ENCODE assay signal across 17 cellular contexts in genomic region chr3:47035645-47036044, GRCh38. TPM values are rescaled to one million over a fixed set of nuclear protein-coding genes. Genes with fewer than 3 reads are reported as not detected.
DNase-seq lines count a peak whose midpoint lies in the region; ATAC-seq and TF ChIP-seq lines count a peak whose summit lies in the region.
"Had no signal": no experiment of that assay in that cellular context is flagged by ENCODE, and none has a peak within 500 bp of the region (broad histone marks: within the 10 kb centered on the region; RNA-seq: fewer than 3 reads in every experiment).

No MANE protein-coding gene starts in this region.

- no peaks in the 10 kb centered on the region for H3K4me1 Mint-ChIP-seq in Caco-2 (ENCODE audit: low read depth, unreplicated experiment)
- peaks cover 14 to 56% (median 32%) of the 10 kb centered on the region in 4 donors for H3K4me1 Mint-ChIP-seq in naive thymus-derived CD8-positive, alpha-beta T cell

- no peaks in the 10 kb centered on the region for H3K9me2 ChIP-seq in PC-9 (ENCODE audit: insufficient read depth)

- no peaks in the 10 kb centered on the region for H3K9me3 ChIP-seq in Caco-2
- no peaks in the 10 kb centered on the region for H3K9me3 ChIP-seq in SK-N-MC (ENCODE audit: low read depth, low read length)
- no peaks in the 10 kb centered on the region for H3K9me3 ChIP-seq in PC-9 (ENCODE audit: insufficient read depth, low read depth)
- H3K9me3 ChIP-seq: BE2C, breast epithelium had no signal

- H4K20me1 ChIP-seq in PC-9 (ENCODE audit: insufficient read depth): no peaks in the 10 kb centered on the region

- no peak overlapping the region for H2AFZ ChIP-seq in PC-9

- no peaks in the 10 kb centered on the region; the same call in 1 of the 2 replicates for H3K4me1 ChIP-seq in Caco-2
- no peaks in the 10 kb centered on the region for H3K4me1 ChIP-seq in PC-9 (replicated peaks; ENCODE audit: insufficient read depth)
- H3K4me1 ChIP-seq: BE2C had no signal

- POLR2A ChIA-PET in Caco-2 (lab: Charles Lee) (interaction anchor here (0.7 kb wide), 1 partner anchor 8 kb away, joined by 4 read pairs; no protein-coding TSS in a partner anchor), PC-9 (lab: Charles Lee; ENCODE audit: unreplicated experiment) (no interaction called here)
- POLR2A ChIA-PET in naive thymus-derived CD8-positive, alpha-beta T cell (lab: Charles Lee): interaction anchor here (0.9 kb wide), 1 partner anchor 128 kb away, joined by 3 read pairs; no protein-coding TSS in a partner anchor

- 0 out of 2 replicates have a peak overlapping the region, but pooled peaks have one; percentile 3 for H3K27ac ChIP-seq in SK-N-MC
- H3K27ac ChIP-seq in PC-9: no peak overlapping the region
- H3K27ac ChIP-seq: WERI-Rb-1 had no signal

- no peak overlapping the region for H3K4me3 Mint-ChIP-seq in Caco-2 (ENCODE audit: unreplicated experiment)
- peak overlapping the region in 2 of 10 donors; percentile 15 to 28 for H3K4me3 Mint-ChIP-seq in naive thymus-derived CD8-positive, alpha-beta T cell
- H3K4me3 Mint-ChIP-seq: activated CD8-positive, alpha-beta memory T cell treated with anti-CD3 and anti-CD28 coated beads, Interleukin-2, amount 10 ng/mL, durations not matched to agents 7 days and 5 days; neural crest cell had no signal

- DNase-seq in Caco-2: no peak
- DNase-seq in SK-N-MC (ENCODE audit: low read depth, low spot score): no peak
- DNase-seq in dedifferentiated amniotic fluid mesenchymal stem cell (ENCODE audit: extremely low spot score): peak; percentile 49
- DNase-seq in naive thymus-derived CD8-positive, alpha-beta T cell: no peak
- DNase-seq in HPDE6-E6E7 (ENCODE audit: extremely low spot score): no peak
- no peak for DNase-seq in PC-9
- DNase-seq: activated CD8-positive, alpha-beta memory T cell treated with anti-CD3 and anti-CD28 coated beads, Interleukin-2, amount 10 ng/mL, durations not matched to agents 7 days and 5 days; BE2C; NCI-H2029 treated with DMSO at 0.1 percent for 48 hours; RPMI8226; stimulated activated CD4-positive, alpha-beta T cell treated with anti-CD3 and anti-CD28 coated beads, Interleukin-15, amount 100 ng/mL, for 24 hours; WERI-Rb-1 had no signal

- BruUV-seq in Caco-2 (replicated peaks; lab: Mats Ljungman, UMichigan): TSS peak; percentile 15
- BruUV-seq in PC-9 (replicated peaks; lab: Mats Ljungman, UMichigan): no TSS peak

- ATAC-seq in naive thymus-derived CD8-positive, alpha-beta T cell: no peak
- ATAC-seq in GM19328 (IDR thresholded peaks at IDR 0.05; ENCODE audit: unreplicated experiment) (no peak), GM19395 (IDR thresholded peaks at IDR 0.05; ENCODE audit: unreplicated experiment) (no peak)
- ATAC-seq: activated CD8-positive, alpha-beta memory T cell treated with anti-CD3 and anti-CD28 coated beads, Interleukin-2, amount 10 ng/mL, durations not matched to agents 7 days and 5 days had no signal

- no peak overlapping the region for H3K27ac Mint-ChIP-seq in Caco-2 (ENCODE audit: unreplicated experiment)
- peak overlapping the region in 9 of 10 donors; percentile 55 to 83 (median 71) for H3K27ac Mint-ChIP-seq in naive thymus-derived CD8-positive, alpha-beta T cell

- intact Hi-C loops in Caco-2 (cut with micrococcal nuclease; ENCODE audit: unreplicated experiment): no loop called here
- intact Hi-C loops in PC-9 (cut with micrococcal nuclease; ENCODE audit: unreplicated experiment): no loop called here

- H3K79me2 ChIP-seq in PC-9 (ENCODE audit: low read depth): no peaks in the 10 kb centered on the region

- H3K36me3 ChIP-seq in Caco-2 (ENCODE audit: control insufficient read depth, insufficient read depth, low read length): peaks cover 1% of the 10 kb centered on the region; the same call in 1 of the 2 replicates
- peaks cover 22% of the 10 kb centered on the region for H3K36me3 ChIP-seq in SK-N-MC (ENCODE audit: insufficient read depth, low read length)
- H3K36me3 ChIP-seq in PC-9 (ENCODE audit: low read depth): peaks cover 2% of the 10 kb centered on the region; the same call in 1 of the 2 replicates
- H3K36me3 ChIP-seq: breast epithelium had no signal

- no peaks in the 10 kb centered on the region for H3K27me3 Mint-ChIP-seq in Caco-2 (ENCODE audit: insufficient read depth, unreplicated experiment)
- H3K27me3 Mint-ChIP-seq in naive thymus-derived CD8-positive, alpha-beta T cell: no peaks in the 10 kb centered on the region
- H3K27me3 Mint-ChIP-seq: activated CD8-positive, alpha-beta memory T cell treated with anti-CD3 and anti-CD28 coated beads, Interleukin-2, amount 10 ng/mL, durations not matched to agents 7 days and 5 days had no signal

- H3K9me3 Mint-ChIP-seq in Caco-2 (ENCODE audit: unreplicated experiment): no peaks in the 10 kb centered on the region
- no peaks in the 10 kb centered on the region for H3K9me3 Mint-ChIP-seq in naive thymus-derived CD8-positive, alpha-beta T cell

- peaks cover 67% of the 10 kb centered on the region for H3K36me3 Mint-ChIP-seq in Caco-2 (ENCODE audit: insufficient read depth, unreplicated experiment)
- H3K36me3 Mint-ChIP-seq in naive thymus-derived CD8-positive, alpha-beta T cell: peaks cover 7 to 72% (median 23%) of the 10 kb centered on the region in 3 donors

- CTCF ChIA-PET in Caco-2 (lab: Charles Lee): no interaction called here
- CTCF ChIA-PET in PC-9 (lab: Charles Lee): no interaction called here

- no peaks in the 10 kb centered on the region for H3K27me3 ChIP-seq in Caco-2 (replicated peaks; ENCODE audit: control insufficient read depth, insufficient read depth, low read length)
- H3K27me3 ChIP-seq in PC-9 (ENCODE audit: insufficient read depth, low read depth): no peaks in the 10 kb centered on the region
- H3K27me3 ChIP-seq: BE2C, breast epithelium had no signal

- H3K9ac ChIP-seq in SK-N-MC (ENCODE audit: insufficient read length): no peak overlapping the region

- no peak for TF ChIP-seq CTCF in Caco-2 (IDR thresholded peaks at IDR 0.05; ENCODE audit: insufficient read depth in 1 of 2, low read depth in 1 of 2, low read length in 1 of 2, severe bottlenecking in 1 of 2, unreplicated experiment in 1 of 2)
- TF ChIP-seq CTCF in PC-9 (conservative IDR thresholded peaks at IDR 0.05): no peak

- no peak overlapping the region for H3K4me2 ChIP-seq in PC-9

- H3K4me3 ChIP-seq in Caco-2 (ENCODE audit: low read depth, low read length): no peak overlapping the region
- no peak overlapping the region for H3K4me3 ChIP-seq in SK-N-MC
- H3K4me3 ChIP-seq in PC-9: no peak overlapping the region
- H3K4me3 ChIP-seq: breast epithelium, lung had no signal

- H3F3A ChIP-seq in PC-9 (ENCODE audit: insufficient read depth, low read depth): no peaks in the 10 kb centered on the region

RNA-seq across cellular contexts. Expression of gene NBEAL2, which starts 56.2 kb away (rescaled TPM):
- total RNA-seq in Caco-2 (2022) (62.4 and 76.9 TPM in 2 replicates), PC-9 (2021) (69.7 and 81.0 TPM in 2 replicates)
- total RNA-seq in naive thymus-derived CD8-positive, alpha-beta T cell: 10 to 100 TPM; 40.7 to 46.0 TPM
- polyA plus RNA-seq in naive thymus-derived CD8-positive, alpha-beta T cell: 1 to 10 TPM in 2 of 3 donors, under 1 TPM in 1; 0.89 to 2.8 (median 1.9) TPM

RNA-seq across cellular contexts. Expression of gene CCDC12, which starts 59.1 kb away (rescaled TPM):
- total RNA-seq in Caco-2 (2022) (52.7 and 60.8 TPM in 2 replicates), PC-9 (2021) (39.3 and 43.1 TPM in 2 replicates)
- 10 to 100 TPM; 58.8 to 59.5 TPM for total RNA-seq in naive thymus-derived CD8-positive, alpha-beta T cell
- 100 to 1,000 TPM in 2 of 3 donors, 10 to 100 TPM in 1; 81.9 to 106 (median 106) TPM for polyA plus RNA-seq in naive thymus-derived CD8-positive, alpha-beta T cell
